ENCODE assay signal across 34 cellular contexts in the genomic region with DNA sequence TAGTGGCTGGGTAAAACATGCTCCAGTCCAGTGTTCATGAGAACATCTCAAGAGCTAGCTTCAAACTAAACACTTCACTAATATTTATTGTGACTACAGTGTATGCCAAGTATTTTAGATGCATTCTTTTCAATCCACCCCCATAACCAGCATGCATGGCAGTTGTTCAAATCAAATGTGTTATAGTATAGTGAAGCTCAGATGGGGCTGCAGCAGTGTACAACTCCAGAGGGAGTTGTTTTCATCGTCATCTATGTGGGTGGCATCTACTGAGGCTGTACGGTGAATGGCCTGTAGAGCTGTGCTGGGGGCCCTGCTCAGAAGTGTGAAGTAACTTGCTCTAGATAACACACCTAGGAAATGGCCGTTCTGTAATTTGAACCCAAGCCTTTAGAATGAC.
"Had no signal": no experiment of that assay in that cellular context is flagged by ENCODE, and none has a peak within 500 bp of the region (broad histone marks: within the 10 kb centered on the region; RNA-seq: fewer than 3 reads in every experiment).

No MANE protein-coding gene starts in this region.

- H3K36me3 Mint-ChIP-seq: activated CD8-positive, alpha-beta memory T cell treated with anti-CD3 and anti-CD28 coated beads, Interleukin-2, amount 10 ng/mL, durations not matched to agents 7 days and 5 days; activated naive CD4-positive, alpha-beta T cell treated with anti-CD3 and anti-CD28 coated beads, Interleukin-2, amount 10 ng/mL, durations not matched to agents 7 days and 5 days; activated naive CD8-positive, alpha-beta T cell had no signal

- H3K27me3 Mint-ChIP-seq: activated CD4-positive, alpha-beta memory T cell treated with anti-CD3 and anti-CD28 coated beads, Interleukin-2, amount 10 ng/mL, durations not matched to agents 7 days and 5 days; activated CD8-positive, alpha-beta memory T cell treated with anti-CD3 and anti-CD28 coated beads, Interleukin-2, amount 10 ng/mL, durations not matched to agents 7 days and 5 days; activated naive CD4-positive, alpha-beta T cell treated with anti-CD3 and anti-CD28 coated beads, Interleukin-2, amount 10 ng/mL, durations not matched to agents 7 days and 5 days; activated naive CD8-positive, alpha-beta T cell; activated naive CD8-positive, alpha-beta T cell treated with anti-CD3 and anti-CD28 coated beads, Interleukin-2, amount 50 U/mL, for 24 hours had no signal

- H3K4me1 Mint-ChIP-seq: activated CD4-positive, alpha-beta memory T cell treated with anti-CD3 and anti-CD28 coated beads, Interleukin-2, amount 10 ng/mL, durations not matched to agents 7 days and 5 days; activated CD8-positive, alpha-beta memory T cell treated with anti-CD3 and anti-CD28 coated beads, Interleukin-2, amount 10 ng/mL, durations not matched to agents 7 days and 5 days; activated naive CD4-positive, alpha-beta T cell treated with anti-CD3 and anti-CD28 coated beads, Interleukin-2, amount 10 ng/mL, durations not matched to agents 7 days and 5 days; activated naive CD8-positive, alpha-beta T cell treated with anti-CD3 and anti-CD28 coated beads, Interleukin-2, amount 50 U/mL, for 24 hours had no signal

- H3K4me3 Mint-ChIP-seq: activated CD4-positive, alpha-beta memory T cell treated with anti-CD3 and anti-CD28 coated beads, Interleukin-2, amount 10 ng/mL, durations not matched to agents 7 days and 5 days; activated CD8-positive, alpha-beta memory T cell treated with anti-CD3 and anti-CD28 coated beads, Interleukin-2, amount 10 ng/mL, durations not matched to agents 7 days and 5 days; activated naive CD4-positive, alpha-beta T cell treated with anti-CD3 and anti-CD28 coated beads, Interleukin-2, amount 10 ng/mL, durations not matched to agents 7 days and 5 days; activated naive CD8-positive, alpha-beta T cell; activated naive CD8-positive, alpha-beta T cell treated with anti-CD3 and anti-CD28 coated beads, Interleukin-2, amount 50 U/mL, for 24 hours had no signal

- ATAC-seq: activated CD8-positive, alpha-beta memory T cell treated with anti-CD3 and anti-CD28 coated beads, Interleukin-2, amount 10 ng/mL, durations not matched to agents 7 days and 5 days; activated naive CD8-positive, alpha-beta T cell treated with anti-CD3 and anti-CD28 coated beads, Interleukin-2, amount 50 U/mL, for 24 hours; Panc1 had no signal

- H3K4me3 ChIP-seq: MG63, SJCRH30, SK-N-MC had no signal

- H3K9me3 Mint-ChIP-seq: activated naive CD4-positive, alpha-beta T cell treated with anti-CD3 and anti-CD28 coated beads, Interleukin-2, amount 10 ng/mL, durations not matched to agents 7 days and 5 days; activated naive CD8-positive, alpha-beta T cell treated with anti-CD3 and anti-CD28 coated beads, Interleukin-2, amount 50 U/mL, for 24 hours had no signal

- H3K27ac ChIP-seq: brain microvascular endothelial cell, SJCRH30, SK-N-MC, WERI-Rb-1 had no signal

- H3K9me3 ChIP-seq: MG63, SJCRH30 had no signal

- DNase-seq: activated CD4-positive, alpha-beta memory T cell treated with anti-CD3 and anti-CD28 coated beads, Interleukin-2, amount 10 ng/mL, durations not matched to agents 7 days and 5 days; activated CD4-positive, alpha-beta T cell treated with anti-CD3 and anti-CD28 coated beads for 1 hour; activated CD4-positive, alpha-beta T cell treated with anti-CD3 and anti-CD28 coated beads for 48 hours; activated CD4-positive, CD25-positive, alpha-beta regulatory T cell; activated CD8-positive, alpha-beta memory T cell treated with anti-CD3 and anti-CD28 coated beads for 24 hours; activated CD8-positive, alpha-beta memory T cell treated with anti-CD3 and anti-CD28 coated beads, Interleukin-2, amount 10 ng/mL, durations not matched to agents 7 days and 5 days; activated CD8-positive, alpha-beta memory T cell treated with anti-CD3 and anti-CD28 coated beads, Interleukin-2, amount 50 U/mL, for 48 hours; activated effector memory CD4-positive, alpha-beta T cell treated with Interleukin-2 at 50 U/mL for 16 hours; activated naive CD4-positive, alpha-beta T cell treated with anti-CD3 and anti-CD28 coated beads, Interleukin-2, amount 10 ng/mL, durations not matched to agents 7 days and 5 days; activated naive CD8-positive, alpha-beta T cell treated with anti-CD3 and anti-CD28 coated beads, Interleukin-2, amount 50 U/mL, for 24 hours; activated T-cell treated with anti-CD3 and anti-CD28 coated beads, Interleukin-2, amount 50 U/mL, for 48 hours; anterior cingulate cortex; brain microvascular endothelial cell; central memory CD4-positive, alpha-beta T cell; Kasumi-1; KG1; MG63; MV-4-11; NCI-H1092; NCI-H1436 treated with DMSO at 0.1 percent for 48 hours; NCI-H1694 treated with DMSO at 0.1 percent for 48 hours; NCI-H2029; NCI-H226; NCI-H510A; NCI-H526; NCI-H774; OCI-M1; SHP77; SJCRH30; T1000; WERI-Rb-1 had no signal

- H3K27me3 ChIP-seq: brain microvascular endothelial cell, MG63, SJCRH30 had no signal

- H3K27ac Mint-ChIP-seq: activated CD4-positive, alpha-beta memory T cell treated with anti-CD3 and anti-CD28 coated beads, Interleukin-2, amount 10 ng/mL, durations not matched to agents 7 days and 5 days; activated CD8-positive, alpha-beta memory T cell treated with anti-CD3 and anti-CD28 coated beads, Interleukin-2, amount 10 ng/mL, durations not matched to agents 7 days and 5 days; activated naive CD4-positive, alpha-beta T cell treated with anti-CD3 and anti-CD28 coated beads, Interleukin-2, amount 10 ng/mL, durations not matched to agents 7 days and 5 days; activated naive CD8-positive, alpha-beta T cell; activated naive CD8-positive, alpha-beta T cell treated with anti-CD3 and anti-CD28 coated beads, Interleukin-2, amount 50 U/mL, for 24 hours had no signal

- H3K4me1 ChIP-seq: SJCRH30 had no signal

- H3K36me3 ChIP-seq: brain microvascular endothelial cell, MG63, SJCRH30, WERI-Rb-1 had no signal
